1 cellular context compared by ENCODE assay signal in genomic region chr4:123599061-123599919, GRCh38.
A peak's percentile ranks its signal among the peaks of the same experiment; 100 is the strongest.
TF ChIP-seq lines count a peak whose summit lies in the region.

No MANE protein-coding gene starts in this region.

TF ChIP-seq in HepG2, 621 proteins besides CTCF, POLR2A, EP300 and RAD21 (continued from another document and continues in another):
- TF ChIP-seq ZNF687 (CRISPR knock-in tag; IDR thresholded peaks at IDR 0.05) (no peak), PPARG (CRISPR knock-in tag; conservative IDR thresholded peaks at IDR 0.05) (peak; percentile 84), ZNF414 (CRISPR knock-in tag; IDR thresholded peaks at IDR 0.05) (no peak), ZNF761 (CRISPR knock-in tag; conservative IDR thresholded peaks at IDR 0.05) (no peak), STAT6 (CRISPR knock-in tag; IDR thresholded peaks at IDR 0.05; ENCODE audit: borderline replicate concordance) (no peak), ZNF550 (CRISPR knock-in tag; IDR thresholded peaks at IDR 0.05; ENCODE audit: borderline replicate concordance) (no peak), ZNF143 (CRISPR knock-in tag; IDR thresholded peaks at IDR 0.05) (no peak), ZNF101 (CRISPR knock-in tag; IDR thresholded peaks at IDR 0.05; ENCODE audit: borderline replicate concordance, low read depth) (no peak), MTERF4 (CRISPR knock-in tag; IDR thresholded peaks at IDR 0.05) (no peak), TCF7L2 (IDR thresholded peaks at IDR 0.05; ENCODE audit: low read depth, low read length) (peak; percentile 73; the same call in 1 of the 2 replicates), MAF1 (CRISPR knock-in tag; IDR thresholded peaks at IDR 0.05; ENCODE audit: borderline replicate concordance) (no peak), KDM6A (CRISPR knock-in tag; IDR thresholded peaks at IDR 0.05; ENCODE audit: low read depth) (no peak), ZNF263 (CRISPR knock-in tag; IDR thresholded peaks at IDR 0.05) (no peak), ZNF33B (CRISPR knock-in tag; IDR thresholded peaks at IDR 0.05) (no peak), RBAK (CRISPR knock-in tag; IDR thresholded peaks at IDR 0.05) (no peak), NFE2L2 (IDR thresholded peaks at IDR 0.05; ENCODE audit: low read length) (no peak), THAP7 (CRISPR knock-in tag; IDR thresholded peaks at IDR 0.05) (no peak), ZNF12 (CRISPR knock-in tag; IDR thresholded peaks at IDR 0.05) (peak; percentile 69; the same call in 1 of the 2 replicates), PHF8 (CRISPR knock-in tag; IDR thresholded peaks at IDR 0.05) (no peak), ZNF605 (CRISPR knock-in tag; IDR thresholded peaks at IDR 0.05) (no peak), ZFP1 (CRISPR knock-in tag; IDR thresholded peaks at IDR 0.05) (no peak), ZNF674 (CRISPR knock-in tag; IDR thresholded peaks at IDR 0.05; ENCODE audit: low read depth) (no peak), ZNF501 (CRISPR knock-in tag; IDR thresholded peaks at IDR 0.05) (no peak), JDP2 (CRISPR knock-in tag; IDR thresholded peaks at IDR 0.05; ENCODE audit: borderline replicate concordance) (no peak), NCOA5 (CRISPR knock-in tag; IDR thresholded peaks at IDR 0.05) (no peak)
- TF ChIP-seq, protein P1, sequence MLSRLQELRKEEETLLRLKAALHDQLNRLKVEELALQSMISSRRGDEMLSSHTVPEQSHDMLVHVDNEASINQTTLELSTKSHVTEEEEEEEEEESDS (CRISPR knock-in tag; IDR thresholded peaks at IDR 0.05; ENCODE audit: borderline replicate concordance), result no peak
- TF ChIP-seq, protein P2, sequence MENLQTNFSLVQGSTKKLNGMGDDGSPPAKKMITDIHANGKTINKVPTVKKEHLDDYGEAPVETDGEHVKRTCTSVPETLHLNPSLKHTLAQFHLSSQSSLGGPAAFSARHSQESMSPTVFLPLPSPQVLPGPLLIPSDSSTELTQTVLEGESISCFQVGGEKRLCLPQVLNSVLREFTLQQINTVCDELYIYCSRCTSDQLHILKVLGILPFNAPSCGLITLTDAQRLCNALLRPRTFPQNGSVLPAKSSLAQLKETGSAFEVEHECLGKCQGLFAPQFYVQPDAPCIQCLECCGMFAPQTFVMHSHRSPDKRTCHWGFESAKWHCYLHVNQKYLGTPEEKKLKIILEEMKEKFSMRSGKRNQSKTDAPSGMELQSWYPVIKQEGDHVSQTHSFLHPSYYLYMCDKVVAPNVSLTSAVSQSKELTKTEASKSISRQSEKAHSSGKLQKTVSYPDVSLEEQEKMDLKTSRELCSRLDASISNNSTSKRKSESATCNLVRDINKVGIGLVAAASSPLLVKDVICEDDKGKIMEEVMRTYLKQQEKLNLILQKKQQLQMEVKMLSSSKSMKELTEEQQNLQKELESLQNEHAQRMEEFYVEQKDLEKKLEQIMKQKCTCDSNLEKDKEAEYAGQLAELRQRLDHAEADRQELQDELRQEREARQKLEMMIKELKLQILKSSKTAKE (CRISPR knock-in tag; IDR thresholded peaks at IDR 0.05; ENCODE audit: borderline replicate concordance), result peak; percentile 93
- TF ChIP-seq, protein P3, sequence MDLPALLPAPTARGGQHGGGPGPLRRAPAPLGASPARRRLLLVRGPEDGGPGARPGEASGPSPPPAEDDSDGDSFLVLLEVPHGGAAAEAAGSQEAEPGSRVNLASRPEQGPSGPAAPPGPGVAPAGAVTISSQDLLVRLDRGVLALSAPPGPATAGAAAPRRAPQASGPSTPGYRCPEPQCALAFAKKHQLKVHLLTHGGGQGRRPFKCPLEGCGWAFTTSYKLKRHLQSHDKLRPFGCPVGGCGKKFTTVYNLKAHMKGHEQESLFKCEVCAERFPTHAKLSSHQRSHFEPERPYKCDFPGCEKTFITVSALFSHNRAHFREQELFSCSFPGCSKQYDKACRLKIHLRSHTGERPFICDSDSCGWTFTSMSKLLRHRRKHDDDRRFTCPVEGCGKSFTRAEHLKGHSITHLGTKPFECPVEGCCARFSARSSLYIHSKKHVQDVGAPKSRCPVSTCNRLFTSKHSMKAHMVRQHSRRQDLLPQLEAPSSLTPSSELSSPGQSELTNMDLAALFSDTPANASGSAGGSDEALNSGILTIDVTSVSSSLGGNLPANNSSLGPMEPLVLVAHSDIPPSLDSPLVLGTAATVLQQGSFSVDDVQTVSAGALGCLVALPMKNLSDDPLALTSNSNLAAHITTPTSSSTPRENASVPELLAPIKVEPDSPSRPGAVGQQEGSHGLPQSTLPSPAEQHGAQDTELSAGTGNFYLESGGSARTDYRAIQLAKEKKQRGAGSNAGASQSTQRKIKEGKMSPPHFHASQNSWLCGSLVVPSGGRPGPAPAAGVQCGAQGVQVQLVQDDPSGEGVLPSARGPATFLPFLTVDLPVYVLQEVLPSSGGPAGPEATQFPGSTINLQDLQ (CRISPR knock-in tag; IDR thresholded peaks at IDR 0.05), result no peak
- TF ChIP-seq, protein P4, sequence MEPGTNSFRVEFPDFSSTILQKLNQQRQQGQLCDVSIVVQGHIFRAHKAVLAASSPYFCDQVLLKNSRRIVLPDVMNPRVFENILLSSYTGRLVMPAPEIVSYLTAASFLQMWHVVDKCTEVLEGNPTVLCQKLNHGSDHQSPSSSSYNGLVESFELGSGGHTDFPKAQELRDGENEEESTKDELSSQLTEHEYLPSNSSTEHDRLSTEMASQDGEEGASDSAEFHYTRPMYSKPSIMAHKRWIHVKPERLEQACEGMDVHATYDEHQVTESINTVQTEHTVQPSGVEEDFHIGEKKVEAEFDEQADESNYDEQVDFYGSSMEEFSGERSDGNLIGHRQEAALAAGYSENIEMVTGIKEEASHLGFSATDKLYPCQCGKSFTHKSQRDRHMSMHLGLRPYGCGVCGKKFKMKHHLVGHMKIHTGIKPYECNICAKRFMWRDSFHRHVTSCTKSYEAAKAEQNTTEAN (CRISPR knock-in tag; conservative IDR thresholded peaks at IDR 0.05), result peak; percentile 49; the same call in 1 of the 2 replicates
- TF ChIP-seq, protein P5, sequence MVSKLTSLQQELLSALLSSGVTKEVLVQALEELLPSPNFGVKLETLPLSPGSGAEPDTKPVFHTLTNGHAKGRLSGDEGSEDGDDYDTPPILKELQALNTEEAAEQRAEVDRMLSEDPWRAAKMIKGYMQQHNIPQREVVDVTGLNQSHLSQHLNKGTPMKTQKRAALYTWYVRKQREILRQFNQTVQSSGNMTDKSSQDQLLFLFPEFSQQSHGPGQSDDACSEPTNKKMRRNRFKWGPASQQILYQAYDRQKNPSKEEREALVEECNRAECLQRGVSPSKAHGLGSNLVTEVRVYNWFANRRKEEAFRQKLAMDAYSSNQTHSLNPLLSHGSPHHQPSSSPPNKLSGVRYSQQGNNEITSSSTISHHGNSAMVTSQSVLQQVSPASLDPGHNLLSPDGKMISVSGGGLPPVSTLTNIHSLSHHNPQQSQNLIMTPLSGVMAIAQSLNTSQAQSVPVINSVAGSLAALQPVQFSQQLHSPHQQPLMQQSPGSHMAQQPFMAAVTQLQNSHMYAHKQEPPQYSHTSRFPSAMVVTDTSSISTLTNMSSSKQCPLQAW (CRISPR knock-in tag; IDR thresholded peaks at IDR 0.05), result no peak
